Comparison of ENCODE assay signal across 11 cellular contexts in the genomic region with DNA sequence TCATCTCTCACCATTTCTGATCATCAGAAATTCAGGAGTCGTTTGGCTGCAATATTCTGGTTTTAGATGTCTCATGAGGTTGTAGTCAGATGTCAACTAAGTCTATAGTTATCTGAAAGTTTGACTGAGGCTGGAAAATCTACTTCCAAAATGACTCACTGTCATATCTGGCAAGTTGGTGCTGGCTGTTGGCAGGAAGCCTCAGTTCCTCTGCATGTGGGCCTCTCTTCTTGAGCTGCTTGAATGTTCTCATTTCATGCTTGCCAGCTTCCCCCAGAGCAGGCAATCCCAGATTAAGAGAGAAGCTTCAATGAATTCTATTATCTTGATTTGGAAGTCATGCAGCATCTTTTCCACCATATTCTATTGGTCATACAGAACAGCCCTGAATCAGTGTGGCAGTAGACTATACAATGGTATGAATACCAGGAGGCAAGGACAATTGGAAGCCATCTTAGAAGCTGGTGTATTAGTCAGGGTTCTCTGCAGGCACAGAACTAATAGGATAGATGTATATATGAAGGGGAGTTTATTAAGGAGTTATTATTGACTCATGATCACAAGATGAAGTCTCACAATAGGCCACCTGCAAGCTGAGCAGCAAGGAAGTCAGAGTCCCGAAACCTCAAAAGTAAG. TPM values are rescaled to one million over a fixed set of nuclear protein-coding genes. Genes with fewer than 3 reads are reported as not detected.
DNase-seq lines count a peak whose midpoint lies in the region; ATAC-seq, FAIRE-seq and TF ChIP-seq lines count a peak whose summit lies in the region.
"Had no signal": no experiment of that assay in that cellular context is flagged by ENCODE, and none has a peak within 500 bp of the region (broad histone marks: within the 10 kb centered on the region; RNA-seq: fewer than 3 reads in every experiment).

No MANE protein-coding gene starts in this region.

- BruUV-seq in HepG2 (replicated peaks; lab: Mats Ljungman, UMichigan), result no TSS peak

- WGBS in HepG2 (ENCODE audit: low lambda C conversion rate), result 31% methylated on average over 2 of the region's 2 CpGs

- DNase-seq in GM12864 (ENCODE audit: low read depth) (peak; percentile 15), inferior parietal cortex (ENCODE audit: extremely low spot score) (peak; percentile 40), D721Med (ENCODE audit: insufficient read length, low spot score) (no peak), HepG2 (ENCODE audit: low spot score) (no peak), NCI-H510A (lab: John Stamatoyannopoulos, UW) (no peak)
- peak; percentile 8 for DNase-seq in activated naive CD8-positive, alpha-beta T cell treated with anti-CD3 and anti-CD28 coated beads for 36 hours
- DNase-seq: esophagus squamous epithelium, NCI-H2227 treated with DMSO at 0.1 percent for 48 hours had no signal

- no peaks in the 10 kb centered on the region for H3K79me2 ChIP-seq in HepG2 (ENCODE audit: insufficient read depth, low read length)

- intact Hi-C loops in HepG2 (cut with micrococcal nuclease; ENCODE audit: unreplicated experiment), result no loop called here

- H3K36me3 Mint-ChIP-seq in activated naive CD8-positive, alpha-beta T cell treated with anti-CD3 and anti-CD28 coated beads for 36 hours, result no peaks in the 10 kb centered on the region

- no peak overlapping the region for H3K4me2 ChIP-seq in HepG2 (ENCODE audit: low read depth, low read length)

- no peaks in the 10 kb centered on the region for H4K20me1 ChIP-seq in HepG2 (ENCODE audit: insufficient read depth, low read length)

- no peak overlapping the region for H3K9ac ChIP-seq in HepG2 (ENCODE audit: insufficient read depth, low read depth, low read length)

- H3K27me3 Mint-ChIP-seq in activated naive CD8-positive, alpha-beta T cell treated with anti-CD3 and anti-CD28 coated beads for 36 hours, result no peaks in the 10 kb centered on the region

- H3K27ac Mint-ChIP-seq in activated naive CD8-positive, alpha-beta T cell treated with anti-CD3 and anti-CD28 coated beads for 36 hours, result no peak overlapping the region
- H3K27ac Mint-ChIP-seq: nephron had no signal

- H3K9me3 ChIP-seq in HepG2 (ENCODE audit: low read length), result no peaks in the 10 kb centered on the region
- H3K9me3 ChIP-seq: esophagus squamous epithelium had no signal

- no peak overlapping the region for H3K4me3 Mint-ChIP-seq in activated naive CD8-positive, alpha-beta T cell treated with anti-CD3 and anti-CD28 coated beads for 36 hours
- H3K4me3 Mint-ChIP-seq: nephron had no signal

- TF ChIP-seq RAD21 in HepG2 (CRISPR knock-in tag; IDR thresholded peaks at IDR 0.05), result no peak

- no peaks in the 10 kb centered on the region for H3K4me1 ChIP-seq in HepG2 (ENCODE audit: insufficient read depth, low read length)

- H3K27ac ChIP-seq in HepG2 (ENCODE audit: extremely low read length, insufficient read depth, low read length), result no peak overlapping the region
- H3K27ac ChIP-seq: esophagus squamous epithelium had no signal

- H3K4me3 ChIP-seq in GM12864 (ENCODE audit: low read depth, low read length) (no peak overlapping the region), HepG2 (replicated peaks in 1 of 3; ENCODE audit: insufficient read depth in 1 of 3, low read depth in 2 of 3, low read length in 3 of 3) (no peak overlapping the region)
- H3K4me3 ChIP-seq: esophagus squamous epithelium had no signal

- H3K9me3 Mint-ChIP-seq in activated naive CD8-positive, alpha-beta T cell treated with anti-CD3 and anti-CD28 coated beads for 36 hours, result no peaks in the 10 kb centered on the region
- H3K9me3 Mint-ChIP-seq: nephron had no signal

- H2AFZ ChIP-seq in HepG2 (ENCODE audit: low read length), result no peak overlapping the region

- ATAC-seq in HG03378 (IDR thresholded peaks at IDR 0.05; ENCODE audit: unreplicated experiment), result peak; percentile 75
- no peak for ATAC-seq in GM19452 (IDR thresholded peaks at IDR 0.05; ENCODE audit: unreplicated experiment)
- no peak for ATAC-seq in HepG2

- FAIRE-seq in D721Med (lab: Jason Lieb, UNC) (no peak), HepG2 (lab: Jason Lieb, UNC) (no peak)

- CTCF ChIA-PET in HepG2 (lab: Yijun Ruan, JAX; ENCODE audit: low intra/inter-chr PET ratio, low total read pairs), result no interaction called here

- peaks cover 0 to 4% of the 10 kb centered on the region in 2 experiments; a peak in 1 of 5 replicates for H3K27me3 ChIP-seq in HepG2 (ENCODE audit: control insufficient read depth in 1 of 2, insufficient read depth in 2 of 2, low read length in 2 of 2)
- H3K27me3 ChIP-seq: esophagus squamous epithelium had no signal

- TF ChIP-seq EP300 in HepG2 (IDR thresholded peaks at IDR 0.05; ENCODE audit: low read depth in 2 of 2, low read length in 2 of 2) (no peak), HepG2 (CRISPR knock-in tag; IDR thresholded peaks at IDR 0.05; ENCODE audit: borderline replicate concordance) (no peak)

- no peak for TF ChIP-seq POLR2A in HepG2 (IDR thresholded peaks at IDR 0.05; ENCODE audit: insufficient read depth in 1 of 2, low read depth in 2 of 2, low read length in 2 of 2)

- POLR2A ChIA-PET in HepG2 (lab: Yijun Ruan, JAX), result no interaction called here

- H3K4me1 Mint-ChIP-seq in activated naive CD8-positive, alpha-beta T cell treated with anti-CD3 and anti-CD28 coated beads for 36 hours, result peaks cover 14% of the 10 kb centered on the region
- H3K4me1 Mint-ChIP-seq: nephron had no signal

- no peak for TF ChIP-seq CTCF in GM12864 (IDR thresholded peaks at IDR 0.05; ENCODE audit: low read depth, low read length, missing control alignments)
- no peak for TF ChIP-seq CTCF in D721Med (IDR thresholded peaks at IDR 0.05; ENCODE audit: insufficient read depth, missing control alignments)
- TF ChIP-seq CTCF in HepG2 (CRISPR knock-in tag; IDR thresholded peaks at IDR 0.05), result no peak

- H3K36me3 ChIP-seq in HepG2 (replicated peaks in 1 of 2; ENCODE audit: control insufficient read depth in 1 of 2, insufficient read depth in 2 of 2, low read length in 2 of 2), result no peaks in the 10 kb centered on the region
- H3K36me3 ChIP-seq: esophagus squamous epithelium had no signal

- in situ Hi-C loops in HepG2 (cut with HindIII; ENCODE audit: extremely low pct_ligation_motif_present, low pct_unique_long_range_greater_than_20kb), result no loop called here

TF ChIP-seq in HepG2, 621 proteins besides CTCF, POLR2A, EP300 and RAD21 (continues in another document):
- no peak for TF ChIP-seq KDM3A (CRISPR knock-in tag; IDR thresholded peaks at IDR 0.05; ENCODE audit: low read depth)
- TF ChIP-seq ZNF569 (CRISPR knock-in tag; IDR thresholded peaks at IDR 0.05; ENCODE audit: borderline replicate concordance), result no peak

RNA-seq across cellular contexts. Expression of gene ELF2, which starts 46.8 kb away (rescaled TPM):
- total RNA-seq in activated naive CD8-positive, alpha-beta T cell treated with anti-CD3 and anti-CD28 coated beads for 36 hours, result 10 to 100 TPM; 23.4 TPM
- total RNA-seq in HepG2 (2016; rRNA removed; fragmentation: Illumina TruSeq; extraction: Trizol), result 35.4 and 44.5 TPM in 2 replicates
- total RNA-seq in HepG2 (2016; cell fraction: cytosol; rRNA removed; fragmentation: Illumina TruSeq; extraction: Trizol; ENCODE audit: low read depth), result 33.4 and 38.1 TPM in 2 replicates
- 34.3 and 42.9 TPM in 2 replicates for total RNA-seq in HepG2 (2016; cell fraction: insoluble cytoplasmic fraction; rRNA removed; fragmentation: Illumina TruSeq; extraction: Trizol)
- total RNA-seq in HepG2 (2016; cell fraction: membrane; rRNA removed; fragmentation: Illumina TruSeq; extraction: Trizol), result 31.5 and 31.6 TPM in 2 replicates
- total RNA-seq in HepG2 (2016; cell fraction: nucleus; rRNA removed; fragmentation: Illumina TruSeq; extraction: Trizol), result 34.9 and 35.6 TPM in 2 replicates
- 24.2 and 28.6 TPM in 2 replicates for polyA plus RNA-seq in HepG2 (2011; rRNA removed)
- 14.5 and 18.0 TPM in 2 replicates for polyA plus RNA-seq in HepG2 (2011; cell fraction: cytosol; rRNA removed)
- 18.4 and 19.9 TPM in 2 replicates for polyA plus RNA-seq in HepG2 (2011; cell fraction: nucleus; rRNA removed)
- 19.5 and 21.8 TPM in 2 replicates for polyA plus RNA-seq in HepG2 (2012)
- 2.4 and 3.0 TPM in 2 replicates for polyA plus RNA-seq in HepG2 (2016; cell fraction: cytosol; fragmentation: Illumina TruSeq; extraction: Trizol; ENCODE audit: low read depth)
- 25.1 and 29.8 TPM in 2 replicates for polyA plus RNA-seq in HepG2 (2016; cell fraction: insoluble cytoplasmic fraction; fragmentation: Illumina TruSeq; extraction: Trizol; ENCODE audit: low read depth)
- 6.9 and 7.7 TPM in 2 replicates for polyA plus RNA-seq in HepG2 (2016; cell fraction: membrane; fragmentation: Illumina TruSeq; extraction: Trizol; ENCODE audit: low read depth)
- 35.5 and 38.0 TPM in 2 replicates for polyA plus RNA-seq in HepG2 (2016; cell fraction: nucleus; fragmentation: Illumina TruSeq; extraction: Trizol; ENCODE audit: insufficient read depth, low read depth)
- polyA minus RNA-seq in HepG2 (2011; rRNA and poly(A)+ RNA removed; ENCODE audit: low replicate concordance), result 30.9 and 40.2 TPM in 2 replicates
- polyA minus RNA-seq in HepG2 (2011; cell fraction: cytosol; rRNA and poly(A)+ RNA removed), result 25.8 and 27.5 TPM in 2 replicates
- polyA minus RNA-seq in HepG2 (2011; cell fraction: nucleus; rRNA and poly(A)+ RNA removed), result 69.3 and 81.7 TPM in 2 replicates

RNA-seq across cellular contexts. Expression of gene MGARP, which starts 56.2 kb away (rescaled TPM):
- under 1 TPM; 0.19 to 0.38 TPM for total RNA-seq in activated naive CD8-positive, alpha-beta T cell treated with anti-CD3 and anti-CD28 coated beads for 36 hours
- 0.11 TPM in 1 of 2 replicates, not detected in the other for total RNA-seq in HepG2 (2016; rRNA removed; fragmentation: Illumina TruSeq; extraction: Trizol)
- total RNA-seq in HepG2 (2016; cell fraction: cytosol; rRNA removed; fragmentation: Illumina TruSeq; extraction: Trizol; ENCODE audit: low read depth), result not detected in 2 replicates
- total RNA-seq in HepG2 (2016; cell fraction: insoluble cytoplasmic fraction; rRNA removed; fragmentation: Illumina TruSeq; extraction: Trizol), result 0.18 and 0.26 TPM in 2 replicates
- 0.21 TPM in 1 of 2 replicates, not detected in the other for total RNA-seq in HepG2 (2016; cell fraction: membrane; rRNA removed; fragmentation: Illumina TruSeq; extraction: Trizol)
- not detected in 2 replicates for total RNA-seq in HepG2 (2016; cell fraction: nucleus; rRNA removed; fragmentation: Illumina TruSeq; extraction: Trizol)
- 0.13 TPM in 2 replicates for polyA plus RNA-seq in HepG2 (2011; rRNA removed)
- polyA plus RNA-seq in HepG2 (2011; cell fraction: cytosol; rRNA removed), result 0.12 and 0.13 TPM in 2 replicates
- polyA plus RNA-seq in HepG2 (2011; cell fraction: nucleus; rRNA removed), result 0.09 TPM in 1 of 2 replicates, not detected in the other
- 0.17 and 0.20 TPM in 2 replicates for polyA plus RNA-seq in HepG2 (2012)
- not detected in 2 replicates for polyA plus RNA-seq in HepG2 (2016; cell fraction: cytosol; fragmentation: Illumina TruSeq; extraction: Trizol; ENCODE audit: low read depth)
- polyA plus RNA-seq in HepG2 (2016; cell fraction: insoluble cytoplasmic fraction; fragmentation: Illumina TruSeq; extraction: Trizol; ENCODE audit: low read depth), result not detected in 2 replicates
- polyA plus RNA-seq in HepG2 (2016; cell fraction: membrane; fragmentation: Illumina TruSeq; extraction: Trizol; ENCODE audit: low read depth), result not detected in 2 replicates
- not detected in 2 replicates for polyA plus RNA-seq in HepG2 (2016; cell fraction: nucleus; fragmentation: Illumina TruSeq; extraction: Trizol; ENCODE audit: insufficient read depth, low read depth)
- polyA minus RNA-seq in HepG2 (2011; rRNA and poly(A)+ RNA removed; ENCODE audit: low replicate concordance), result not detected in 2 replicates
- polyA minus RNA-seq in HepG2 (2011; cell fraction: cytosol; rRNA and poly(A)+ RNA removed), result not detected in 2 replicates
- polyA minus RNA-seq in HepG2 (2011; cell fraction: nucleus; rRNA and poly(A)+ RNA removed), result not detected in 2 replicates

Comparison
In these comparisons a context has a peak if more than half of its experiments do, and no peak if none do; other contexts are left out.
1. DNase-seq: peak in GM12864 (single experiment), activated naive CD8-positive, alpha-beta T cell treated with anti-CD3 and anti-CD28 coated beads for 36 hours (single experiment) and inferior parietal cortex (single experiment); none in D721Med (single experiment), HepG2 (single experiment) and NCI-H510A (single experiment).